Comparison of ENCODE assay signal across 18 cellular contexts in genomic region chr17:35542990-35543389, GRCh38. TPM values are rescaled to one million over a fixed set of nuclear protein-coding genes. Genes with fewer than 3 reads are reported as not detected.
"Had no signal": no experiment of that assay in that cellular context is flagged by ENCODE, and none has a peak within 500 bp of the region (broad histone marks: within the 10 kb centered on the region; RNA-seq: fewer than 3 reads in every experiment).

No MANE protein-coding gene starts in this region.

- H3K4me1 Mint-ChIP-seq: brain, neural progenitor cell had no signal

- ATAC-seq: activated CD4-positive, CD25-positive, alpha-beta regulatory T cell treated with anti-CD3 and anti-CD28 coated beads, Interleukin-2, amount 50 U/mL, for 24 hours; foreskin keratinocyte; sciatic nerve; stimulated activated naive CD8-positive, alpha-beta T cell treated with anti-CD3 and anti-CD28 coated beads, Interleukin-15, amount 100 ng/mL, for 72 hours had no signal

- H3K27me3 Mint-ChIP-seq: stimulated activated naive CD8-positive, alpha-beta T cell treated with anti-CD3 and anti-CD28 coated beads, Interleukin-15, amount 100 ng/mL, for 72 hours had no signal

- H3K4me3 Mint-ChIP-seq: brain; neural progenitor cell; stimulated activated naive CD8-positive, alpha-beta T cell treated with anti-CD3 and anti-CD28 coated beads, Interleukin-15, amount 100 ng/mL, for 72 hours had no signal

- DNase-seq: activated CD4-positive, alpha-beta T cell treated with anti-CD3 and anti-CD28 coated beads, Interleukin-2, amount 50 U/mL, for 4 hours; activated naive CD4-positive, alpha-beta T cell treated with anti-CD3 and anti-CD28 coated beads, Interleukin-2, amount 50 U/mL, for 16 hours; activated T-cell treated with anti-CD3 and anti-CD28 coated beads, Interleukin-2, amount 50 U/mL, for 1 hour; amygdala; central memory CD4-positive, alpha-beta T cell; effector CD8-positive, alpha-beta T cell; foreskin keratinocyte; glutamatergic neuron; ovary; stimulated activated naive CD8-positive, alpha-beta T cell treated with anti-CD3 and anti-CD28 coated beads, Interleukin-15, amount 100 ng/mL, for 72 hours; SW 1271; T1000 had no signal

- H3K9me3 ChIP-seq: ovary had no signal

- H3K4me1 ChIP-seq: foreskin keratinocyte, neural progenitor cell had no signal

- H2AFZ ChIP-seq: neural progenitor cell had no signal

- H3K36me3 ChIP-seq: neural progenitor cell, ovary had no signal

- H3K27ac ChIP-seq: coronary artery, foreskin keratinocyte, neural progenitor cell, ovary had no signal

- H3K27ac Mint-ChIP-seq: brain, neural progenitor cell had no signal

- H3K4me3 ChIP-seq: coronary artery, neural progenitor cell, ovary had no signal

- H3K27me3 ChIP-seq: ovary had no signal

- H3K4me2 ChIP-seq: neural progenitor cell had no signal

- H3K36me3 Mint-ChIP-seq: brain, neural progenitor cell had no signal

- H3K9me3 Mint-ChIP-seq: brain; neural progenitor cell; stimulated activated naive CD8-positive, alpha-beta T cell treated with anti-CD3 and anti-CD28 coated beads, Interleukin-15, amount 100 ng/mL, for 72 hours had no signal

- H3K9ac ChIP-seq: neural progenitor cell had no signal

RNA-seq across cellular contexts. Expression of gene SLFN12L, which starts 5.5 kb away (rescaled TPM):
- total RNA-seq: foreskin keratinocyte had no signal

RNA-seq across cellular contexts. Expression of gene SLFN14, which starts 17.6 kb away (rescaled TPM):
- total RNA-seq: foreskin keratinocyte, ovary, ureter had no signal
